In the genomic region with DNA sequence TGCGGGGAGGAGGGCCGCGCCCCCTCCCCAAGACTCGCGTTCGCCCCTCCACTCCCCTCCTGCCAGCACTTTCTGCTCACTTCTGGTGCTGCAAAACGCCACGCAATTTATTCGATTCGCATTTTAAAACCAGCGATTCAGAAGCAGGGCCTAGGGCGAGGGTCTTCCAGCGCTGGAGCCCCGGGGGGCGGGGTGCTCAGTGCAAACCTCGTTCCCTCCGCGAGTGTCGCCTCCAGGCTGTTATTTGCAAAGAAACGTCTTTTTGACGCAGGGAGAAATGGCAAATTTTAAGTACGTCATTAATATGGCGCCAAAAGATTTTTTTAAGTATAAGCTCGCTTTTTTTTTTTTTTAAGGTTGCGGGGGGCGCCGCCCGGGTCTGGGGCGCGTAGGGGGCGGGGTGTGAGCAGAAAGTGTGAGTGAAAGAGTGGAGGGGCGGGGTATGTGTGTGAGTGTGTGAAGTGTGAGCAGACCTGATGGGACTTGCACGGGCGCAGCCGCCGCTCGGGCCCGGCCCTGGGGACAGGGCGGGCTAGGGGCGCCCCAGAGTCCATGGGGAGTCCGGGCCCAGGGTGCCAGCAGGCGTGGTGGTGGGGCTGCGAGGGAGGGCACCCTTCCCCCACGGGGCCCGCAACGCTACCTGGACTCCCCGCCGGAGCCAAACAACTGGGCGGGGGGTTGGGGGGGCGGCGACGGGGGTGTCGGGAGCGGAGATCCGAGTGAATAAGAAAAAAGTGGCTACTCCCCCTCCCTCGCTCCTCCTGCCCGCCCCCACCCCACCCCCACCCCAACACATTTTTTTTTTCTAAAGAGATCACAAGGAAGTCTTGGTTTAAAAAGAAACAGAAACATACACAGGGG, we compare ENCODE assay signal across 9 cellular contexts. TPM values are rescaled to one million over a fixed set of nuclear protein-coding genes. Genes with fewer than 3 reads are reported as not detected.
A peak's percentile ranks its signal among the peaks of the same experiment; 100 is the strongest.
DNase-seq lines count a peak whose midpoint lies in the region; ATAC-seq, FAIRE-seq and TF ChIP-seq lines count a peak whose summit lies in the region.
"Had no signal": no experiment of that assay in that cellular context is flagged by ENCODE, and none has a peak within 500 bp of the region (broad histone marks: within the 10 kb centered on the region; RNA-seq: fewer than 3 reads in every experiment).

JADE2 (plus strand) TSS at position 845 of the 861 bp plus-strand sequence. CDS start 10,188 bp downstream, outside the sequence.

- H3K4me3 ChIP-seq in endothelial cell of umbilical vein (replicated peaks in 1 of 3; ENCODE audit: insufficient read depth in 1 of 3, low read depth in 1 of 3, low read length in 3 of 3) = peak within 1 kb of the TSS; percentile 64 to 76 (median 71)

- H3K36me3 ChIP-seq in endothelial cell of umbilical vein (ENCODE audit: control insufficient read depth in 2 of 2, extremely low read depth in 1 of 2, insufficient read depth in 2 of 2, low read length in 2 of 2) = no peaks in the 10 kb centered on the region

- dilution Hi-C loops in endothelial cell of umbilical vein (cut with MboI; ENCODE audit: extremely low pct_ligation_motif_present, low sequenced_read_pairs) = no loop called here

- CTCF ChIA-PET in endothelial cell of umbilical vein (lab: Charles Lee) = interaction anchor here (0.6 to 7.4 kb wide), 15 partner anchors 9 to 221 kb away, joined by 3 to 90 read pairs (median 7); partner anchors contain the start of gene CDKN2AIPNL

- peaks cover 20% of the 10 kb centered on the region for H3K4me1 ChIP-seq in endothelial cell of umbilical vein (ENCODE audit: control insufficient read depth, extremely low read depth, insufficient read depth, low read length)

- H3K9ac ChIP-seq in endothelial cell of umbilical vein (replicated peaks; ENCODE audit: extremely low read depth, insufficient read depth, low read length) = peak within 1 kb of the TSS; percentile 78

- H3K27me3 ChIP-seq in endothelial cell of umbilical vein (ENCODE audit: control insufficient read depth in 2 of 2, insufficient read depth in 2 of 2, low read length in 2 of 2) = peaks cover 4 to 9% of the 10 kb centered on the region in 2 experiments

- H3K79me2 ChIP-seq in endothelial cell of umbilical vein (ENCODE audit: control insufficient read depth, insufficient read depth, low read length) = peaks cover 21% of the 10 kb centered on the region

- H4K20me1 ChIP-seq in endothelial cell of umbilical vein (replicated peaks; ENCODE audit: control insufficient read depth, extremely low read depth, insufficient read depth, low read length) = no peaks in the 10 kb centered on the region

- H3K4me2 ChIP-seq in endothelial cell of umbilical vein (ENCODE audit: insufficient read depth, low read length) = peak within 1 kb of the TSS; percentile 83

- peak within 1 kb of the TSS; percentile 45 for H3K27ac ChIP-seq in endothelial cell of umbilical vein (ENCODE audit: insufficient read depth, low read depth, low read length)

- TF ChIP-seq POLR2A in endothelial cell of umbilical vein (IDR thresholded peaks at IDR 0.05; ENCODE audit: low read depth, low read length) = no peak

- no peak for FAIRE-seq in endothelial cell of umbilical vein (lab: Jason Lieb, UNC)
- FAIRE-seq: G401.6 had no signal

- ATAC-seq in HG03039 (IDR thresholded peaks at IDR 0.05; ENCODE audit: unreplicated experiment) = peak; percentile 22

- H3K9me3 ChIP-seq in endothelial cell of umbilical vein (replicated peaks; ENCODE audit: control insufficient read depth, insufficient read depth, low read length) = no peaks in the 10 kb centered on the region

- DNase-seq in NCI-H146 (lab: John Stamatoyannopoulos, UW) (peak; percentile 63), NCI-H146 treated with DMSO at 0.1 percent for 48 hours (lab: John Stamatoyannopoulos, UW; ENCODE audit: unreplicated experiment) (no peak), NOMO-1 treated with dmso at 0.1 percent for 144 hours (lab: John Stamatoyannopoulos, UW; ENCODE audit: unreplicated experiment) (peak; percentile 64), endothelial cell of umbilical vein (ENCODE audit: low read depth, low spot score) (peak; percentile 74), midbrain (lab: John Stamatoyannopoulos, UW) (peak; percentile 70)
- peak; percentile 87 for DNase-seq in activated CD8-positive, alpha-beta memory T cell treated with anti-CD3 and anti-CD28 coated beads, Interleukin-2, amount 50 U/mL, for 48 hours
- DNase-seq in stimulated activated CD8-positive, alpha-beta memory T cell treated with anti-CD3 and anti-CD28 coated beads, Interleukin-15, amount 100 ng/mL, for 48 hours (ENCODE audit: low read depth in 2 of 2) = peak; percentile 64

- no TSS peak for BruUV-seq in endothelial cell of umbilical vein (replicated peaks; lab: Mats Ljungman, UMichigan)

- POLR2A ChIA-PET in endothelial cell of umbilical vein (lab: Charles Lee) = interaction anchor here (0.6 to 2.1 kb wide), 8 partner anchors 22 to 117 kb away, joined by 3 to 11 read pairs (median 4); partner anchors contain the start of gene CDKN2AIPNL

- intact Hi-C loops in endothelial cell of umbilical vein (cut with micrococcal nuclease) = no loop called here

- no peak for TF ChIP-seq CTCF in endothelial cell of umbilical vein (IDR thresholded peaks at IDR 0.05; ENCODE audit: extremely low read depth in 1 of 2, insufficient read depth in 1 of 2, low read depth in 1 of 2, low read length in 2 of 2)

- H2AFZ ChIP-seq in endothelial cell of umbilical vein (ENCODE audit: low read depth, low read length) = peak within 1 kb of the TSS; percentile 59

- H3K9me1 ChIP-seq in endothelial cell of umbilical vein (replicated peaks; ENCODE audit: control insufficient read depth, extremely low read depth, insufficient read depth, low read length) = no peaks in the 10 kb centered on the region

TF ChIP-seq in endothelial cell of umbilical vein, 7 proteins besides CTCF, POLR2A, EP300 and RAD21:
- no peak for TF ChIP-seq FOS (IDR thresholded peaks at IDR 0.05; ENCODE audit: borderline replicate concordance, insufficient read depth, low read length)
- TF ChIP-seq POLR2AphosphoS5 (IDR thresholded peaks at IDR 0.05; ENCODE audit: insufficient read depth, low read depth, low read length) = peak; percentile 30
TF ChIP-seq in endothelial cell of umbilical vein: peak in this region for 1.

RNA-seq across cellular contexts. Expression of gene JADE2, which starts in this region (rescaled TPM):
- 19.2 and 31.1 TPM in 2 replicates for total RNA-seq in endothelial cell of umbilical vein
- 11.6 and 12.0 TPM in 2 replicates for polyA plus RNA-seq in endothelial cell of umbilical vein
- polyA plus RNA-seq in endothelial cell of umbilical vein (2011; cell fraction: cytosol; rRNA removed) = 8.5 and 10.9 TPM in 2 replicates
- polyA plus RNA-seq in endothelial cell of umbilical vein (2011; cell fraction: nucleus; rRNA removed) = 14.2 and 14.8 TPM in 2 replicates
- polyA plus RNA-seq in endothelial cell of umbilical vein (2012) = 10.5 and 12.9 TPM in 2 replicates
- polyA minus RNA-seq in endothelial cell of umbilical vein = 20.0 and 23.9 TPM in 2 replicates
- polyA minus RNA-seq in endothelial cell of umbilical vein (2011; cell fraction: cytosol; rRNA and poly(A)+ RNA removed) = 43.5 TPM
- polyA minus RNA-seq in endothelial cell of umbilical vein (2011; cell fraction: nucleus; rRNA and poly(A)+ RNA removed) = 8.1 and 14.9 TPM in 2 replicates
